In genomic region chr1:11157867-11158266, GRCh38 we compare ENCODE assay signal across 13 cellular contexts. TPM values are rescaled to one million over a fixed set of nuclear protein-coding genes. Genes with fewer than 3 reads are reported as not detected.
DNase-seq lines count a peak whose midpoint lies in the region; ATAC-seq and TF ChIP-seq lines count a peak whose summit lies in the region.
"Had no signal": no experiment of that assay in that cellular context is flagged by ENCODE, and none has a peak within 500 bp of the region (broad histone marks: within the 10 kb centered on the region; RNA-seq: fewer than 3 reads in every experiment).

No MANE protein-coding gene starts in this region.

- H3K4me3 Mint-ChIP-seq in CD8-positive, alpha-beta T cell: no peak overlapping the region

- ATAC-seq in esophagus mucosa: peak; percentile 49
- no peak for ATAC-seq in CD8-positive, alpha-beta T cell

- no peaks in the 10 kb centered on the region for H3K27me3 ChIP-seq in prostate gland (replicated peaks; ENCODE audit: insufficient read depth)
- H3K27me3 ChIP-seq in CD8-positive, alpha-beta T cell (ENCODE audit: insufficient read depth, low read length): no peaks in the 10 kb centered on the region

- in situ Hi-C loops in GM13976 (cut with MboI; ENCODE audit: low sequenced_read_pairs, unreplicated experiment) (no loop called here), ACHN (cut with HindIII; ENCODE audit: low pct_ligation_motif_present, low pct_unique_long_range_greater_than_20kb, low sequenced_read_pairs) (no loop called here)

- CTCF ChIA-PET in CD8-positive, alpha-beta T cell (lab: Charles Lee): no interaction called here

- no peaks in the 10 kb centered on the region for H3K27me3 Mint-ChIP-seq in CD8-positive, alpha-beta T cell (ENCODE audit: low read depth)

- no peaks in the 10 kb centered on the region for H3K36me3 ChIP-seq in prostate gland
- H3K36me3 ChIP-seq in CD8-positive, alpha-beta T cell (ENCODE audit: insufficient read depth, low read length): peaks cover 18% of the 10 kb centered on the region

- no peak overlapping the region for H3K27ac Mint-ChIP-seq in CD8-positive, alpha-beta T cell

- peak overlapping the region; percentile 48 to 52 for H3K27ac ChIP-seq in prostate gland
- H3K27ac ChIP-seq in CD8-positive, alpha-beta T cell (ENCODE audit: low read depth, low read length): no peak overlapping the region

- H3K4me1 ChIP-seq in prostate gland (replicated peaks): peaks cover 8% of the 10 kb centered on the region
- H3K4me1 ChIP-seq in CD8-positive, alpha-beta T cell (ENCODE audit: insufficient read depth, low read length): no peaks in the 10 kb centered on the region

- peaks cover 70% of the 10 kb centered on the region for H3K36me3 Mint-ChIP-seq in CD8-positive, alpha-beta T cell

- peaks cover 3% of the 10 kb centered on the region for H3K4me1 Mint-ChIP-seq in CD8-positive, alpha-beta T cell (ENCODE audit: low read depth)

- POLR2A ChIA-PET in CD8-positive, alpha-beta T cell (lab: Charles Lee): no interaction called here

- H3K4me3 ChIP-seq in prostate gland: no peak overlapping the region
- no peak overlapping the region for H3K4me3 ChIP-seq in CD8-positive, alpha-beta T cell (ENCODE audit: low read depth, low read length)

- peak; percentile 30 for DNase-seq in ELR (ENCODE audit: low read depth)
- DNase-seq in NCI-H82 treated with DMSO at 0.1 percent for 48 hours (lab: John Stamatoyannopoulos, UW; ENCODE audit: unreplicated experiment): peak; percentile 56
- DNase-seq in prostate gland (ENCODE audit: low spot score): no peak
- no peak for DNase-seq in CD8-positive, alpha-beta T cell
- no peak for DNase-seq in GM13976 (ENCODE audit: low spot score)
- no peak for DNase-seq in ACHN
- no peak for DNase-seq in stimulated activated CD4-positive, alpha-beta T cell treated with anti-CD3 and anti-CD28 coated beads, Interleukin-2, amount 100 ng/mL, for 24 hours
- DNase-seq: KG1, midbrain had no signal

- no peak for TF ChIP-seq CTCF in prostate gland (IDR thresholded peaks at IDR 0.05)
- TF ChIP-seq CTCF in CD8-positive, alpha-beta T cell (IDR thresholded peaks at IDR 0.05): no peak
- no peak for TF ChIP-seq CTCF in GM13976 (IDR thresholded peaks at IDR 0.05; ENCODE audit: borderline replicate concordance, control extremely low read depth, extremely low read depth, insufficient read depth, missing control alignments)

- H3K9me3 Mint-ChIP-seq in CD8-positive, alpha-beta T cell: no peaks in the 10 kb centered on the region

- TF ChIP-seq POLR2A in prostate gland (IDR thresholded peaks at IDR 0.05): no peak

- intact Hi-C loops in prostate gland (cut with DNase I): no loop called here
- intact Hi-C loops in CD8-positive, alpha-beta T cell (cut with DNase I, micrococcal nuclease): no loop called here

- H3K9me3 ChIP-seq in prostate gland: no peaks in the 10 kb centered on the region
- H3K9me3 ChIP-seq in CD8-positive, alpha-beta T cell (ENCODE audit: low read length): no peaks in the 10 kb centered on the region

- 10% methylated on average over 2 of the region's 2 CpGs for WGBS in prostate gland

RNA-seq across cellular contexts. Expression of gene ANGPTL7, which starts 31.3 kb away (rescaled TPM):
- total RNA-seq in esophagus mucosa (not detected), prostate gland (under 1 TPM in 1 of 2 donors, not detected in 1; 0.80 TPM)
- total RNA-seq in CD8-positive, alpha-beta T cell: not detected
- total RNA-seq: bronchial epithelial cell; H4; T-helper 2 cell treated with Interferon-gamma antibody and Interleukin-4, amounts not matched to agents 100 ng/mL and 5 ng/mL, for 36 hours had no signal

RNA-seq across cellular contexts. Expression of gene EXOSC10, which starts 58.2 kb away (rescaled TPM):
- total RNA-seq in esophagus mucosa (35.2 TPM), prostate gland (10 to 100 TPM; 51.6 to 65.0 TPM)
- 10 to 100 TPM; 95.0 to 98.1 TPM for total RNA-seq in CD8-positive, alpha-beta T cell

Comparison
In these comparisons a context has a peak if more than half of its experiments do, and no peak if none do; other contexts are left out.
1. DNase-seq: peak in ELR (single experiment) and NCI-H82 treated with DMSO at 0.1 percent for 48 hours (single experiment); none in prostate gland (single experiment), CD8-positive, alpha-beta T cell (0 of 7), GM13976 (single experiment), ACHN (single experiment) and stimulated activated CD4-positive, alpha-beta T cell treated with anti-CD3 and anti-CD28 coated beads, Interleukin-2, amount 100 ng/mL, for 24 hours (0 of 2).